1 cellular context compared by ENCODE assay signal in genomic region chr18:35291166-35291565, GRCh38.
A peak's percentile ranks its signal among the peaks of the same experiment; 100 is the strongest.
TF ChIP-seq lines count a peak whose summit lies in the region.

No MANE protein-coding gene starts in this region.

TF ChIP-seq in K562, 482 proteins besides CTCF, POLR2A, EP300 and RAD21:
- TF ChIP-seq TOE1 (IDR thresholded peaks at IDR 0.05; ENCODE audit: borderline replicate concordance) (peak; percentile 56; the same call in 1 of the 2 replicates), TOE1 (CRISPR knock-in tag; IDR thresholded peaks at IDR 0.05; ENCODE audit: borderline replicate concordance, low read depth) (no peak), MEIS2 (IDR thresholded peaks at IDR 0.05; ENCODE audit: partially characterized antibody) (no peak), TEAD1 (CRISPR knock-in tag; IDR thresholded peaks at IDR 0.05) (no peak), NONO (IDR thresholded peaks at IDR 0.05; ENCODE audit: low read depth in 2 of 2, low read length in 1 of 2) (no peak), MXI1 (IDR thresholded peaks at IDR 0.05; ENCODE audit: low read depth, low read length) (no peak), SMAD1 (IDR thresholded peaks at IDR 0.05; ENCODE audit: low read depth, low read length, partially characterized antibody) (no peak), E4F1 (CRISPR knock-in tag; IDR thresholded peaks at IDR 0.05; ENCODE audit: borderline replicate concordance) (no peak), TGIF2 (CRISPR knock-in tag; IDR thresholded peaks at IDR 0.05) (no peak), UBTF (IDR thresholded peaks at IDR 0.05; ENCODE audit: borderline replicate concordance in 1 of 2, low read depth in 2 of 2, low read length in 2 of 2) (no peak), PPARD (CRISPR knock-in tag; IDR thresholded peaks at IDR 0.05) (no peak), KLF10 (CRISPR knock-in tag; IDR thresholded peaks at IDR 0.05) (no peak), ZNF175 (CRISPR knock-in tag; IDR thresholded peaks at IDR 0.05; ENCODE audit: low read depth) (no peak), CTBP1 (IDR thresholded peaks at IDR 0.05; ENCODE audit: borderline replicate concordance) (no peak)
- TF ChIP-seq, protein P1, sequence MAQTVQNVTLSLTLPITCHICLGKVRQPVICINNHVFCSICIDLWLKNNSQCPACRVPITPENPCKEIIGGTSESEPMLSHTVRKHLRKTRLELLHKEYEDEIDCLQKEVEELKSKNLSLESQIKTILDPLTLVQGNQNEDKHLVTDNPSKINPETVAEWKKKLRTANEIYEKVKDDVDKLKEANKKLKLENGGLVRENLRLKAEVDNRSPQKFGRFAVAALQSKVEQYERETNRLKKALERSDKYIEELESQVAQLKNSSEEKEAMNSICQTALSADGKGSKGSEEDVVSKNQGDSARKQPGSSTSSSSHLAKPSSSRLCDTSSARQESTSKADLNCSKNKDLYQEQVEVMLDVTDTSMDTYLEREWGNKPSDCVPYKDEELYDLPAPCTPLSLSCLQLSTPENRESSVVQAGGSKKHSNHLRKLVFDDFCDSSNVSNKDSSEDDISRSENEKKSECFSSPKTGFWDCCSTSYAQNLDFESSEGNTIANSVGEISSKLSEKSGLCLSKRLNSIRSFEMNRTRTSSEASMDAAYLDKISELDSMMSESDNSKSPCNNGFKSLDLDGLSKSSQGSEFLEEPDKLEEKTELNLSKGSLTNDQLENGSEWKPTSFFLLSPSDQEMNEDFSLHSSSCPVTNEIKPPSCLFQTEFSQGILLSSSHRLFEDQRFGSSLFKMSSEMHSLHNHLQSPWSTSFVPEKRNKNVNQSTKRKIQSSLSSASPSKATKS (CRISPR knock-in tag; IDR thresholded peaks at IDR 0.05): no peak
- TF ChIP-seq, protein P2, sequence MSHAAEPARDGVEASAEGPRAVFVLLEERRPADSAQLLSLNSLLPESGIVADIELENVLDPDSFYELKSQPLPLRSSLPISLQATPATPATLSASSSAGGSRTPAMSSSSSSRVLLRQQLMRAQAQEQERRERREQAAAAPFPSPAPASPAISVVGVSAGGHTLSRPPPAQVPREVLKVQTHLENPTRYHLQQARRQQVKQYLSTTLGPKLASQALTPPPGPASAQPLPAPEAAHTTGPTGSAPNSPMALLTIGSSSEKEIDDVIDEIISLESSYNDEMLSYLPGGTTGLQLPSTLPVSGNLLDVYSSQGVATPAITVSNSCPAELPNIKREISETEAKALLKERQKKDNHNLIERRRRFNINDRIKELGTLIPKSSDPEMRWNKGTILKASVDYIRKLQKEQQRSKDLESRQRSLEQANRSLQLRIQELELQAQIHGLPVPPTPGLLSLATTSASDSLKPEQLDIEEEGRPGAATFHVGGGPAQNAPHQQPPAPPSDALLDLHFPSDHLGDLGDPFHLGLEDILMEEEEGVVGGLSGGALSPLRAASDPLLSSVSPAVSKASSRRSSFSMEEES (CRISPR knock-in tag; IDR thresholded peaks at IDR 0.05): peak; percentile 92
